ENCODE assay signal across 26 cellular contexts in the genomic region with DNA sequence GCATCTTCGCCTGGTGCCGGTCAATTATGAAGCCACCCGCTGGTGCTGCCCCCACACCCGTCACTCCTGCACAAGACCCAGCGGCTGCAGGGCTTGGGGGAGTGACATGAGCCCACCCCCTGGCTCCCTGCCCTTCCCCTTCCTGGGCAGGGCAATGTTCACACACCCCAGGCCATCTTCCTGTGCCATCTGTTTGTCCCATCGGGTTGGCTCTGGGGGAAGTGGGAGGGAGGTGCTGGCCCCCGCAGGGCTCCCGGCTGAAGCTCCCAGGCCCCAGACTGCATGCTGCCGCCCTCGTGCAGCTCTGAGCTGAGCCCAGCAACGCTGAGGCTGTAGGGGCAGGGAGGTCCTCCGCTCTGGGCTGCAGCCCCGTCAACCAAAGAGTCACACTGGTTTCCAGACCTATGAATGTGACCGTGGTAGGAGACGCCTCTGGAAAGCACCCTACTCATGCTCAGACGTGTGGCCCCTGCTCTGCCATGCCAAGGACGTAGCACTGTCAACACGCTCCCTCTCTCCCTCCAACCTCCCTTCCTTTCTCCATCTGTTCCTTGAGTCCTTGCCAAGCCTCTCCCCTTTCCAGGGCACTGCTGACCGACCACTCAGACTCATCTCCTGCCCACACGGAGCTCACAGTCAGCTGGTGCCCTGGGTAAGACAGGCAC.
A peak's percentile ranks its signal among the peaks of the same experiment; 100 is the strongest.
DNase-seq lines count a peak whose midpoint lies in the region; TF ChIP-seq lines count a peak whose summit lies in the region.
"Had no signal": no experiment of that assay in that cellular context is flagged by ENCODE, and none has a peak within 500 bp of the region (broad histone marks: within the 10 kb centered on the region; RNA-seq: fewer than 3 reads in every experiment).

No MANE protein-coding gene starts in this region.

- WGBS in lower leg skin, 2 donors: 26 to 27% methylated on average over 20 of the region's 20 CpGs

- DNase-seq in NCI-H1092 treated with DMSO at 0.1 percent for 48 hours (lab: John Stamatoyannopoulos, UW) (peak; percentile 7), NCI-H1092 (lab: John Stamatoyannopoulos, UW) (no peak), G401 (ENCODE audit: low spot score) (peak; percentile 79), NCI-H748 (lab: John Stamatoyannopoulos, UW; ENCODE audit: unreplicated experiment) (peak; percentile 62), glutamatergic neuron (no peak), midbrain (lab: John Stamatoyannopoulos, UW) (no peak), lower leg skin (ENCODE audit: low spot score in 2 of 2) (no peak), SHP77 treated with DMSO at 0.1 percent for 48 hours (lab: John Stamatoyannopoulos, UW) (no peak)
- DNase-seq: activated CD4-positive, alpha-beta T cell treated with anti-CD3 and anti-CD28 coated beads for 48 hours; activated gamma-delta T cell; activated T-cell treated with anti-CD3 and anti-CD28 coated beads, Interleukin-2, amount 50 U/mL, for 24 hours; CD4-positive, CD25-positive, alpha-beta regulatory T cell; foreskin melanocyte; GOT3; immature natural killer cell; Kasumi-1; mesendoderm; NCI-H526; psoas muscle; stimulated activated CD4-positive, alpha-beta T cell treated with anti-CD3 and anti-CD28 coated beads, Interleukin-15, amount 100 ng/mL, for 24 hours; stimulated activated naive B cell treated with anti-CD40 and anti-IgM and Interleukin-4, amounts not matched to agents 10 μg/mL and 1 μg/mL and 100 μg/mL, for 72 hours; upper lobe of left lung had no signal

- no peaks in the 10 kb centered on the region for H3K36me3 Mint-ChIP-seq in glutamatergic neuron (ENCODE audit: unreplicated experiment)
- H3K36me3 Mint-ChIP-seq: CD4-positive, CD25-positive, alpha-beta regulatory T cell; immature natural killer cell; stimulated activated naive B cell treated with anti-CD40 and anti-IgM and Interleukin-4, amounts not matched to agents 10 μg/mL and 1 μg/mL and 100 μg/mL, for 72 hours had no signal

- H3K27ac Mint-ChIP-seq in glutamatergic neuron (ENCODE audit: unreplicated experiment): peak overlapping the region; percentile 19
- H3K27ac Mint-ChIP-seq: activated T-cell treated with anti-CD3 and anti-CD28 coated beads, Interleukin-2, amount 50 U/mL, for 24 hours; dendritic cell treated with granulocyte-macrophage colony-stimulating factor and Interleukin-4, amounts not matched to agents 40 ng/mL and 50 ng/mL, for 4 days; immature natural killer cell; stimulated activated naive B cell treated with anti-CD40 and anti-IgM and Interleukin-4, amounts not matched to agents 10 μg/mL and 1 μg/mL and 100 μg/mL, for 72 hours had no signal

- H3K9me3 Mint-ChIP-seq in glutamatergic neuron (ENCODE audit: unreplicated experiment): peaks cover 14% of the 10 kb centered on the region
- H3K9me3 Mint-ChIP-seq: activated T-cell treated with anti-CD3 and anti-CD28 coated beads, Interleukin-2, amount 50 U/mL, for 24 hours; CD4-positive, CD25-positive, alpha-beta regulatory T cell; dendritic cell treated with granulocyte-macrophage colony-stimulating factor and Interleukin-4, amounts not matched to agents 40 ng/mL and 50 ng/mL, for 4 days; immature natural killer cell; stimulated activated naive B cell treated with anti-CD40 and anti-IgM and Interleukin-4, amounts not matched to agents 10 μg/mL and 1 μg/mL and 100 μg/mL, for 72 hours had no signal

- no peak overlapping the region for H3K4me3 ChIP-seq in lower leg skin (ENCODE audit: low read depth, poor library complexity, severe bottlenecking)
- H3K4me3 ChIP-seq: esophagus muscularis mucosa, hepatocyte, left lung, psoas muscle, upper lobe of left lung had no signal

- in situ Hi-C loops in G401 (cut with HindIII; ENCODE audit: low sequenced_read_pairs): no loop called here

- no peak for TF ChIP-seq POLR2A in lower leg skin (IDR thresholded peaks at IDR 0.05)

- H3K4me3 Mint-ChIP-seq in glutamatergic neuron (ENCODE audit: unreplicated experiment): no peak overlapping the region
- H3K4me3 Mint-ChIP-seq: activated T-cell treated with anti-CD3 and anti-CD28 coated beads, Interleukin-2, amount 50 U/mL, for 24 hours; CD4-positive, CD25-positive, alpha-beta regulatory T cell; dendritic cell treated with granulocyte-macrophage colony-stimulating factor and Interleukin-4, amounts not matched to agents 40 ng/mL and 50 ng/mL, for 4 days; immature natural killer cell; stimulated activated naive B cell treated with anti-CD40 and anti-IgM and Interleukin-4, amounts not matched to agents 10 μg/mL and 1 μg/mL and 100 μg/mL, for 72 hours had no signal

- no peak for TF ChIP-seq CTCF in glutamatergic neuron (IDR thresholded peaks at IDR 0.05; ENCODE audit: partially characterized antibody, unreplicated experiment)
- no peak for TF ChIP-seq CTCF in lower leg skin (IDR thresholded peaks at IDR 0.05)

- peaks cover 33% of the 10 kb centered on the region for H3K4me1 Mint-ChIP-seq in glutamatergic neuron (ENCODE audit: low read depth, unreplicated experiment)
- H3K4me1 Mint-ChIP-seq: CD4-positive, CD25-positive, alpha-beta regulatory T cell; immature natural killer cell had no signal

- H3K27me3 Mint-ChIP-seq in glutamatergic neuron (ENCODE audit: unreplicated experiment): peaks cover 31% of the 10 kb centered on the region

- intact Hi-C loops in lower leg skin (cut with DNase I; ENCODE audit: low total_unique reads): no loop called here

Comparison
In these comparisons a context has a peak if more than half of its experiments do, and no peak if none do; other contexts are left out.
1. DNase-seq: peak in NCI-H1092 treated with DMSO at 0.1 percent for 48 hours (single experiment), G401 (single experiment) and NCI-H748 (single experiment); none in NCI-H1092 (single experiment), glutamatergic neuron (single experiment), midbrain (single experiment), lower leg skin (0 of 2) and SHP77 treated with DMSO at 0.1 percent for 48 hours (single experiment).